ENCODE assay signal across 21 cellular contexts in the genomic region with DNA sequence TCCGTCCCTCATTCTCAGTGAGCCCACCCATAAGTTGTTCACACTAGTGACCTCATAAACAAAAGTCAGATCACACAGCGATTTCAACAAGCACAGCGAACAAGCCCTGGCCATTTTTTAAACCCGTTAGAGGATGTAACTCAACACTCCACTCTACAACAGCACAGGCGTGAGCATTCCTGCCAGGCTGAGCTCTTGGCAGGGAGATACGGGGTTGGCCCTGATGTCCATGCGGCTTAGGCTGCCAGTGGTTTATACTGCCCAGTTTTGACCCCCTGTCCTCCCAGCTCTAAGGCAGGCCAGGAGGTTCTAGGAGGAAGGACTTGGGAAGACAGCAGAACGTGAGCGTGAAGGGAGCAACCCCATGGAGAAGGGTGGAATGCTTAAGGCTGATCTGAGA. TPM values are rescaled to one million over a fixed set of nuclear protein-coding genes. Genes with fewer than 3 reads are reported as not detected.
DNase-seq lines count a peak whose midpoint lies in the region; ATAC-seq and FAIRE-seq lines count a peak whose summit lies in the region.
"Had no signal": no experiment of that assay in that cellular context is flagged by ENCODE, and none has a peak within 500 bp of the region (broad histone marks: within the 10 kb centered on the region; RNA-seq: fewer than 3 reads in every experiment).

No MANE protein-coding gene starts in this region.

- no peak overlapping the region for H3K4me3 Mint-ChIP-seq in activated naive CD4-positive, alpha-beta T cell treated with anti-CD3 and anti-CD28 coated beads, Interleukin-2, amount 50 U/mL, for 24 hours
- no peak overlapping the region for H3K4me3 Mint-ChIP-seq in central memory CD8-positive, alpha-beta T cell
- H3K4me3 Mint-ChIP-seq in stimulated activated naive B cell treated with anti-CD40 and anti-IgM and Interleukin-4, amounts not matched to agents 10 μg/mL and 1 μg/mL and 100 μg/mL, for 72 hours = no peak overlapping the region
- H3K4me3 Mint-ChIP-seq in activated CD8-positive, alpha-beta T cell treated with anti-CD3 and anti-CD28 coated beads, Interleukin-2, amount 10 ng/mL, durations not matched to agents 7 days and 5 days = no peak overlapping the region

- POLR2A ChIA-PET in activated CD8-positive, alpha-beta T cell treated with anti-CD3 and anti-CD28 coated beads, Interleukin-2, amount 10 ng/mL, durations not matched to agents 7 days and 5 days (lab: Charles Lee) = no interaction called here

- H3K9me3 Mint-ChIP-seq in activated naive CD4-positive, alpha-beta T cell treated with anti-CD3 and anti-CD28 coated beads, Interleukin-2, amount 50 U/mL, for 24 hours = no peaks in the 10 kb centered on the region
- H3K9me3 Mint-ChIP-seq in activated naive CD4-positive, alpha-beta T cell treated with anti-CD3 and anti-CD28 coated beads, Interleukin-2, amount 50 U/mL, for 72 hours = no peaks in the 10 kb centered on the region
- H3K9me3 Mint-ChIP-seq in central memory CD8-positive, alpha-beta T cell = no peaks in the 10 kb centered on the region
- H3K9me3 Mint-ChIP-seq in stimulated activated naive B cell treated with anti-CD40 and anti-IgM and Interleukin-4, amounts not matched to agents 10 μg/mL and 1 μg/mL and 100 μg/mL, for 72 hours = no peaks in the 10 kb centered on the region
- no peaks in the 10 kb centered on the region for H3K9me3 Mint-ChIP-seq in activated CD8-positive, alpha-beta T cell treated with anti-CD3 and anti-CD28 coated beads, Interleukin-2, amount 10 ng/mL, durations not matched to agents 7 days and 5 days (ENCODE audit: insufficient read depth)

- peak overlapping the region; percentile 87 for H3K27ac Mint-ChIP-seq in activated naive CD4-positive, alpha-beta T cell treated with anti-CD3 and anti-CD28 coated beads, Interleukin-2, amount 50 U/mL, for 24 hours
- peak overlapping the region in 1 of 2 donors; percentile 81 for H3K27ac Mint-ChIP-seq in activated naive CD4-positive, alpha-beta T cell treated with anti-CD3 and anti-CD28 coated beads, Interleukin-2, amount 50 U/mL, for 72 hours
- H3K27ac Mint-ChIP-seq in central memory CD8-positive, alpha-beta T cell (ENCODE audit: low read depth) = peak overlapping the region; percentile 8
- peak overlapping the region; percentile 86 for H3K27ac Mint-ChIP-seq in stimulated activated naive B cell treated with anti-CD40 and anti-IgM and Interleukin-4, amounts not matched to agents 10 μg/mL and 1 μg/mL and 100 μg/mL, for 72 hours
- no peak overlapping the region for H3K27ac Mint-ChIP-seq in activated CD8-positive, alpha-beta T cell treated with anti-CD3 and anti-CD28 coated beads, Interleukin-2, amount 10 ng/mL, durations not matched to agents 7 days and 5 days

- no peaks in the 10 kb centered on the region for H3K27me3 Mint-ChIP-seq in activated naive CD4-positive, alpha-beta T cell treated with anti-CD3 and anti-CD28 coated beads, Interleukin-2, amount 50 U/mL, for 24 hours
- no peaks in the 10 kb centered on the region for H3K27me3 Mint-ChIP-seq in central memory CD8-positive, alpha-beta T cell
- H3K27me3 Mint-ChIP-seq in stimulated activated naive B cell treated with anti-CD40 and anti-IgM and Interleukin-4, amounts not matched to agents 10 μg/mL and 1 μg/mL and 100 μg/mL, for 72 hours = no peaks in the 10 kb centered on the region
- H3K27me3 Mint-ChIP-seq in activated CD8-positive, alpha-beta T cell treated with anti-CD3 and anti-CD28 coated beads, Interleukin-2, amount 10 ng/mL, durations not matched to agents 7 days and 5 days (ENCODE audit: low read depth) = no peaks in the 10 kb centered on the region

- CTCF ChIA-PET in activated CD8-positive, alpha-beta T cell treated with anti-CD3 and anti-CD28 coated beads, Interleukin-2, amount 10 ng/mL, durations not matched to agents 7 days and 5 days (lab: Charles Lee) = no interaction called here

- FAIRE-seq in frontal cortex (lab: Jason Lieb, UNC) = no peak
- FAIRE-seq: A549 had no signal

- H3K4me1 Mint-ChIP-seq in activated naive CD4-positive, alpha-beta T cell treated with anti-CD3 and anti-CD28 coated beads, Interleukin-2, amount 50 U/mL, for 24 hours = no peaks in the 10 kb centered on the region
- H3K4me1 Mint-ChIP-seq in central memory CD8-positive, alpha-beta T cell = no peaks in the 10 kb centered on the region
- peaks cover 38 to 45% of the 10 kb centered on the region in 2 donors for H3K4me1 Mint-ChIP-seq in stimulated activated naive B cell treated with anti-CD40 and anti-IgM and Interleukin-4, amounts not matched to agents 10 μg/mL and 1 μg/mL and 100 μg/mL, for 72 hours
- H3K4me1 Mint-ChIP-seq in activated CD8-positive, alpha-beta T cell treated with anti-CD3 and anti-CD28 coated beads, Interleukin-2, amount 10 ng/mL, durations not matched to agents 7 days and 5 days (ENCODE audit: low read depth) = no peaks in the 10 kb centered on the region

- ATAC-seq in activated naive CD4-positive, alpha-beta T cell treated with anti-CD3 and anti-CD28 coated beads, Interleukin-2, amount 50 U/mL, for 72 hours = no peak
- ATAC-seq in central memory CD8-positive, alpha-beta T cell (replicated peaks; ENCODE audit: extremely low read depth, poor library complexity, severe bottlenecking) = no peak
- no peak for ATAC-seq in stimulated activated naive B cell treated with anti-CD40 and anti-IgM and Interleukin-4, amounts not matched to agents 10 μg/mL and 1 μg/mL and 100 μg/mL, for 72 hours (replicated peaks)
- ATAC-seq in activated CD8-positive, alpha-beta T cell treated with anti-CD3 and anti-CD28 coated beads, Interleukin-2, amount 10 ng/mL, durations not matched to agents 7 days and 5 days = no peak
- ATAC-seq: A549 had no signal

- peaks cover 9% of the 10 kb centered on the region for H3K36me3 Mint-ChIP-seq in activated naive CD4-positive, alpha-beta T cell treated with anti-CD3 and anti-CD28 coated beads, Interleukin-2, amount 50 U/mL, for 24 hours
- H3K36me3 Mint-ChIP-seq in activated naive CD4-positive, alpha-beta T cell treated with anti-CD3 and anti-CD28 coated beads, Interleukin-2, amount 50 U/mL, for 72 hours = peaks cover 22 to 29% of the 10 kb centered on the region in 2 donors
- H3K36me3 Mint-ChIP-seq in central memory CD8-positive, alpha-beta T cell (ENCODE audit: insufficient read depth) = peaks cover 64% of the 10 kb centered on the region
- H3K36me3 Mint-ChIP-seq in stimulated activated naive B cell treated with anti-CD40 and anti-IgM and Interleukin-4, amounts not matched to agents 10 μg/mL and 1 μg/mL and 100 μg/mL, for 72 hours = peaks cover 63 to 64% of the 10 kb centered on the region in 2 donors
- peaks cover 69% of the 10 kb centered on the region for H3K36me3 Mint-ChIP-seq in activated CD8-positive, alpha-beta T cell treated with anti-CD3 and anti-CD28 coated beads, Interleukin-2, amount 10 ng/mL, durations not matched to agents 7 days and 5 days (ENCODE audit: low read depth)

- DNase-seq in activated naive CD4-positive, alpha-beta T cell treated with anti-CD3 and anti-CD28 coated beads, Interleukin-2, amount 50 U/mL, for 72 hours (ENCODE audit: low spot score in 2 of 2) = no peak
- no peak for DNase-seq in central memory CD8-positive, alpha-beta T cell (ENCODE audit: low spot score in 2 of 2)
- DNase-seq in mesenteric fat pad (ENCODE audit: low spot score) (peak; percentile 77), SIG-M5 treated with dmso at 0.1 percent for 504 hours (lab: John Stamatoyannopoulos, UW; ENCODE audit: unreplicated experiment) (no peak), frontal cortex (ENCODE audit: low spot score in 2 of 2) (no peak)
- no peak for DNase-seq in stimulated activated naive B cell treated with anti-CD40 and anti-IgM and Interleukin-4, amounts not matched to agents 10 μg/mL and 1 μg/mL and 100 μg/mL, for 72 hours
- no peak for DNase-seq in activated CD8-positive, alpha-beta T cell treated with anti-CD3 and anti-CD28 coated beads, Interleukin-2, amount 10 ng/mL, durations not matched to agents 7 days and 5 days
- DNase-seq: activated naive CD4-positive, alpha-beta T cell treated with Interleukin-2 at 50 U/mL for 16 hours; activated T-cell treated with anti-CD3 and anti-CD28 coated beads, Interleukin-2, amount 50 U/mL, for 1 hour; AML-193; brain microvascular endothelial cell; DMS153; effector CD4-positive, alpha-beta T cell; GM23248; mammary epithelial cell; NCI-H1048; NCI-H187 treated with DMSO at 0.1 percent for 48 hours; NCI-H526 treated with DMSO at 0.1 percent for 48 hours; T-helper 1 cell had no signal

RNA-seq across cellular contexts. Expression of gene PARP1, which starts 35.0 kb away (rescaled TPM):
- 100 to 1,000 TPM; 176 to 234 TPM for total RNA-seq in activated naive CD4-positive, alpha-beta T cell treated with anti-CD3 and anti-CD28 coated beads, Interleukin-2, amount 50 U/mL, for 72 hours
- 52.9 TPM for total RNA-seq in mesenteric fat pad
- 115 TPM for total RNA-seq in frontal cortex
- total RNA-seq in activated CD8-positive, alpha-beta T cell treated with anti-CD3 and anti-CD28 coated beads, Interleukin-2, amount 10 ng/mL, durations not matched to agents 7 days and 5 days = 100 to 1,000 TPM; 139 to 145 TPM
